ENCODE assay signal across 15 cellular contexts in the genomic region with DNA sequence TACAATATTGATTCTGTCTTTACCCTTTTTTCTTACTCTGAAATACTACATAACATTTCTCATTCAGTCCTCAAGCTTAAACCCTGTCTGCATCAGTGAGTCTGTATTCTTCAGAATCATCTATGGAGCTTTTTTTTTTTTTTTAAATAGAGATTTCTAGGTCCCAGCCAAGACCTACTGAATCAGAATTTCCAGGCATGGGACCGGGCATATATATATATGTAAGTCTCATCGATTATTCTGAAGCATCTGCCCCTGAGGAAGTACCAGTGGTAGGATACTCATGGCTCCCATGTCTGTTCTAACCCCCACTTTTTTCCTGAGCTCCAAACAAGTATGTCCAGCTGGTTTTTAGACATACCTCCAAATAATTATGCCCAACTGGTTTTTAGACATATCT. TPM values are rescaled to one million over a fixed set of nuclear protein-coding genes. Genes with fewer than 3 reads are reported as not detected.
DNase-seq lines count a peak whose midpoint lies in the region; ATAC-seq and TF ChIP-seq lines count a peak whose summit lies in the region.
"Had no signal": no experiment of that assay in that cellular context is flagged by ENCODE, and none has a peak within 500 bp of the region (broad histone marks: within the 10 kb centered on the region; RNA-seq: fewer than 3 reads in every experiment).

No MANE protein-coding gene starts in this region.

- H3K4me3 ChIP-seq in ascending aorta (no peak overlapping the region), lower lobe of right lung (no peak overlapping the region), spleen (no peak overlapping the region)
- H3K4me3 ChIP-seq: dorsolateral prefrontal cortex, suprapubic skin had no signal

- peaks cover 64% of the 10 kb centered on the region for H3K4me1 Mint-ChIP-seq in activated T-cell treated with anti-CD3 and anti-CD28 coated beads, Interleukin-2, amount 50 U/mL, for 24 hours (ENCODE audit: low read depth)
- H3K4me1 Mint-ChIP-seq in type B pancreatic cell (ENCODE audit: unreplicated experiment), result peaks cover 7% of the 10 kb centered on the region

- no peak for TF ChIP-seq POLR2A in spleen (IDR thresholded peaks at IDR 0.05)

- H3K4me3 Mint-ChIP-seq in activated T-cell treated with anti-CD3 and anti-CD28 coated beads, Interleukin-2, amount 50 U/mL, for 24 hours, result no peak overlapping the region
- peak overlapping the region; percentile 42 for H3K4me3 Mint-ChIP-seq in type B pancreatic cell

- H3K4me1 ChIP-seq in ascending aorta (peaks cover 0 to 11% of the 10 kb centered on the region in 2 donors), lower lobe of right lung (peaks cover 33% of the 10 kb centered on the region), spleen (peaks cover 18 to 60% (median 40%) of the 10 kb centered on the region in 6 donors)

- H3K27ac Mint-ChIP-seq in activated T-cell treated with anti-CD3 and anti-CD28 coated beads, Interleukin-2, amount 50 U/mL, for 24 hours, result peak overlapping the region; percentile 83
- H3K27ac Mint-ChIP-seq in type B pancreatic cell, result peak overlapping the region; percentile 75

- ATAC-seq in lower lobe of right lung, result no peak
- no peak for ATAC-seq in HG03520 (IDR thresholded peaks at IDR 0.05; ENCODE audit: unreplicated experiment)

- peaks cover 96% of the 10 kb centered on the region for H3K36me3 Mint-ChIP-seq in activated T-cell treated with anti-CD3 and anti-CD28 coated beads, Interleukin-2, amount 50 U/mL, for 24 hours (ENCODE audit: low read depth)
- H3K36me3 Mint-ChIP-seq in type B pancreatic cell, result peaks cover 86% of the 10 kb centered on the region

- no peaks in the 10 kb centered on the region for H3K9me3 Mint-ChIP-seq in activated T-cell treated with anti-CD3 and anti-CD28 coated beads, Interleukin-2, amount 50 U/mL, for 24 hours
- H3K9me3 Mint-ChIP-seq in type B pancreatic cell, result no peaks in the 10 kb centered on the region

- no peaks in the 10 kb centered on the region for H3K27me3 ChIP-seq in ascending aorta
- H3K27me3 ChIP-seq in lower lobe of right lung (ENCODE audit: low read depth), result no peaks in the 10 kb centered on the region
- no peaks in the 10 kb centered on the region for H3K27me3 ChIP-seq in spleen (replicated peaks in 1 of 7)
- H3K27me3 ChIP-seq: dorsolateral prefrontal cortex, suprapubic skin had no signal

- H3K36me3 ChIP-seq in ascending aorta (peaks cover 17 to 33% of the 10 kb centered on the region in 2 donors), lower lobe of right lung (peaks cover 40% of the 10 kb centered on the region), spleen (peaks cover 6 to 93% (median 48%) of the 10 kb centered on the region in 6 donors)

- no peak for DNase-seq in activated T-cell treated with anti-CD3 and anti-CD28 coated beads, Interleukin-2, amount 50 U/mL, for 24 hours
- DNase-seq in activated T-cell treated with anti-CD3 and anti-CD28 coated beads, Interleukin-2, amount 50 U/mL, for 48 hours, result no peak
- no peak for DNase-seq in ascending aorta (ENCODE audit: low spot score in 2 of 2)
- no peak for DNase-seq in lower lobe of right lung
- no peak for DNase-seq in type B pancreatic cell (ENCODE audit: extremely low spot score, unreplicated experiment)
- no peak for DNase-seq in spleen
- no peak for DNase-seq in NCI-H524 treated with DMSO at 0.1 percent for 48 hours (lab: John Stamatoyannopoulos, UW)
- DNase-seq: activated CD8-positive, alpha-beta memory T cell treated with anti-CD3 and anti-CD28 coated beads, Interleukin-2, amount 50 U/mL, for 48 hours; amygdala; dorsolateral prefrontal cortex; NCI-H1436 treated with DMSO at 0.1 percent for 48 hours; NCI-H510A treated with DMSO at 0.1 percent for 48 hours had no signal

- H3K9me3 ChIP-seq in ascending aorta, result no peaks in the 10 kb centered on the region
- no peaks in the 10 kb centered on the region for H3K9me3 ChIP-seq in lower lobe of right lung
- no peaks in the 10 kb centered on the region for H3K9me3 ChIP-seq in spleen
- H3K9me3 ChIP-seq: suprapubic skin had no signal

- WGBS in spleen, 5 donors, result 89 to 96% (median 95%) methylated on average over 2 of the region's 2 CpGs

- intact Hi-C loops in ascending aorta (cut with DNase I) (loop anchor here (10.0 kb wide), 1 partner anchor 286 kb away; a partner anchor contains a TSS), lower lobe of right lung (cut with DNase I) (no loop called here), spleen (cut with DNase I; ENCODE audit: low total_unique reads) (no loop called here)

- H3K27ac ChIP-seq in ascending aorta (peak overlapping the region; percentile 68 to 79), lower lobe of right lung (peak overlapping the region; percentile 34), spleen (no peak overlapping the region)
- H3K27ac ChIP-seq: RWPE1, suprapubic skin had no signal

- no peaks in the 10 kb centered on the region for H3K27me3 Mint-ChIP-seq in activated T-cell treated with anti-CD3 and anti-CD28 coated beads, Interleukin-2, amount 50 U/mL, for 24 hours
- H3K27me3 Mint-ChIP-seq in type B pancreatic cell, result no peaks in the 10 kb centered on the region

- no peak for TF ChIP-seq CTCF in ascending aorta (IDR thresholded peaks at IDR 0.05)
- TF ChIP-seq CTCF in lower lobe of right lung (IDR thresholded peaks at IDR 0.05), result no peak
- no peak for TF ChIP-seq CTCF in type B pancreatic cell (conservative IDR thresholded peaks at IDR 0.05)
- TF ChIP-seq CTCF in spleen (IDR thresholded peaks at IDR 0.05 in 8 of 11, conservative IDR thresholded peaks at IDR 0.05 in 3 of 11), result no peak

RNA-seq across cellular contexts. Expression of a gene that starts 6.1 kb away (rescaled TPM):
- total RNA-seq in ascending aorta, result 36.4 TPM
- total RNA-seq in lower lobe of right lung, result 45.1 TPM
- 73.0 and 142 TPM in 2 replicates for total RNA-seq in type B pancreatic cell (ENCODE audit: low replicate concordance)
- total RNA-seq in spleen, result 10 to 100 TPM; 37.2 to 58.1 (median 45.2) TPM
- polyA plus RNA-seq in spleen, result 10 to 100 TPM; 34.0 to 39.3 (median 35.3) TPM

RNA-seq across cellular contexts. Expression of a gene that starts 33.8 kb away (rescaled TPM):
- total RNA-seq in ascending aorta, result 189 TPM
- total RNA-seq in lower lobe of right lung, result 11.0 TPM
- 2.9 and 5.6 TPM in 2 replicates for total RNA-seq in type B pancreatic cell (ENCODE audit: low replicate concordance)
- total RNA-seq in spleen, result 10 to 100 TPM in 6 of 7 donors, 1 to 10 TPM in 1; 6.1 to 79.5 (median 16.0) TPM
- 1 to 10 TPM; 1.3 to 4.5 (median 2.5) TPM for polyA plus RNA-seq in spleen

Comparison
In these comparisons a context has a peak if more than half of its experiments do, and no peak if none do; other contexts are left out.
1. H3K27ac ChIP-seq: peak in ascending aorta (2 of 2) and lower lobe of right lung (single experiment); none in spleen (0 of 8).